Comparison of ENCODE assay signal across 9 cellular contexts in genomic region chr1:70487910-70488665, GRCh38.
A peak's percentile ranks its signal among the peaks of the same experiment; 100 is the strongest.
DNase-seq lines count a peak whose midpoint lies in the region; ATAC-seq, FAIRE-seq and TF ChIP-seq lines count a peak whose summit lies in the region.
"Had no signal": no experiment of that assay in that cellular context is flagged by ENCODE, and none has a peak within 500 bp of the region (broad histone marks: within the 10 kb centered on the region; RNA-seq: fewer than 3 reads in every experiment).

No MANE protein-coding gene starts in this region.

- H3K9ac ChIP-seq in astrocyte (ENCODE audit: low read length), result no peak overlapping the region

- H2AFZ ChIP-seq in astrocyte (ENCODE audit: low read depth, low read length), result no peak overlapping the region

- H3K4me1 ChIP-seq in astrocyte (ENCODE audit: insufficient read depth, low read length), result peaks cover 15% of the 10 kb centered on the region

- H3K79me2 ChIP-seq in astrocyte (ENCODE audit: insufficient read depth, low read length), result no peaks in the 10 kb centered on the region

- H3K36me3 Mint-ChIP-seq in astrocyte (ENCODE audit: low read depth, unreplicated experiment), result no peaks in the 10 kb centered on the region

- peak; percentile 67 for ATAC-seq in GM21723 (IDR thresholded peaks at IDR 0.05; ENCODE audit: unreplicated experiment)

- peak overlapping the region; percentile 87 for H3K27ac Mint-ChIP-seq in astrocyte (ENCODE audit: unreplicated experiment)

- intact Hi-C loops in posterior vena cava (cut with DNase I), result no loop called here

- H3K4me2 ChIP-seq in astrocyte (ENCODE audit: low read length), result peak overlapping the region; percentile 39

- no peaks in the 10 kb centered on the region for H3K36me3 ChIP-seq in astrocyte (ENCODE audit: insufficient read depth, low read length)

- H3K27ac ChIP-seq in astrocyte (ENCODE audit: low read depth, low read length), result no peak overlapping the region

- H3K4me3 ChIP-seq in astrocyte (ENCODE audit: insufficient read depth, low read depth, low read length), result no peak overlapping the region

- H4K20me1 ChIP-seq in astrocyte (ENCODE audit: insufficient read depth, low read length), result no peaks in the 10 kb centered on the region

- peak; percentile 71 for TF ChIP-seq CTCF in astrocyte (IDR thresholded peaks at IDR 0.05; ENCODE audit: insufficient read depth, low read depth, low read length)

- peaks cover 2% of the 10 kb centered on the region for H3K27me3 Mint-ChIP-seq in astrocyte (ENCODE audit: low read depth, unreplicated experiment)

- no peaks in the 10 kb centered on the region for H3K27me3 ChIP-seq in astrocyte (ENCODE audit: insufficient read depth, low read length)

- H3K4me3 Mint-ChIP-seq in astrocyte (ENCODE audit: unreplicated experiment), result no peak overlapping the region

- peak; percentile 30 to 33 for DNase-seq in activated T-cell treated with anti-CD3 and anti-CD28 coated beads, Interleukin-2, amount 50 U/mL, for 48 hours
- no peak for DNase-seq in activated T-cell treated with anti-CD3 and anti-CD28 coated beads for 4 hours
- DNase-seq in NAMALWA (ENCODE audit: low spot score), result peak; percentile 65
- DNase-seq in astrocyte (ENCODE audit: low read depth), result peak; percentile 22
- peak; percentile 65 for DNase-seq in iPS-NIHi11 (ENCODE audit: low spot score)
- DNase-seq in posterior vena cava (ENCODE audit: low spot score), result no peak
- no peak for DNase-seq in GOT3 (lab: John Stamatoyannopoulos, UW)

- no peaks in the 10 kb centered on the region for H3K9me3 Mint-ChIP-seq in astrocyte (ENCODE audit: unreplicated experiment)

- H3K9me3 ChIP-seq in astrocyte (ENCODE audit: insufficient read depth, low read depth, low read length), result no peaks in the 10 kb centered on the region

- peaks cover 28% of the 10 kb centered on the region for H3K4me1 Mint-ChIP-seq in astrocyte (ENCODE audit: low read depth, unreplicated experiment)

- FAIRE-seq in astrocyte (lab: Jason Lieb, UNC), result no peak
- FAIRE-seq: colon had no signal

Comparison
In these comparisons a context has a peak if more than half of its experiments do, and no peak if none do; other contexts are left out.
1. DNase-seq: peak in activated T-cell treated with anti-CD3 and anti-CD28 coated beads, Interleukin-2, amount 50 U/mL, for 48 hours (2 of 2), NAMALWA (single experiment), astrocyte (single experiment) and iPS-NIHi11 (single experiment); none in activated T-cell treated with anti-CD3 and anti-CD28 coated beads for 4 hours (single experiment), posterior vena cava (single experiment) and GOT3 (single experiment).